In the genomic region with DNA sequence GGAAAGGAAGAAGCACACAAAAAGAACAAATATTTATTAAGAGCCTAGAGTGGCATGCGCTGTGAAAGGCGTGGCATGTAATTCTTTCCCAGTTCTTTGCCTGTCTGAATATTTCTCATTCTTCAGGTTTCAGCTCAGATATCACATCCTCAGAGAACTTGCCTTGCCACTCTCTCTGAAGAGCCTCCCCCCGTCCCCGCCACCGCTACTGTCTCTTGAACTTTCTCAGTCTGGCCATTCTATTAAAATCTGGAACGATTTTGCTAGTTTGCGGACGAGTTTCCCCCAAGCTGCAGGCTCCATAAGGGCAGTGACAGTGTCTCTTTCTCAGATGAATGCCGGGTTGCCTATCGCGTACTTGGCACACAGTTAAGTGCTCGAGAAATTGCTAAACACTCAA, we compare ENCODE assay signal across 8 cellular contexts. TPM values are rescaled to one million over a fixed set of nuclear protein-coding genes. Genes with fewer than 3 reads are reported as not detected.
DNase-seq lines count a peak whose midpoint lies in the region; ATAC-seq lines count a peak whose summit lies in the region.

No MANE protein-coding gene starts in this region.

- H3K27ac Mint-ChIP-seq in activated CD4-positive, alpha-beta T cell treated with anti-CD3 and anti-CD28 coated beads for 36 hours = peak overlapping the region; percentile 84
- no peak overlapping the region for H3K27ac Mint-ChIP-seq in activated T-helper 2 cell treated with anti-CD3 and anti-CD28 coated beads, Interferon-gamma antibody, Interleukin-2, Interleukin-4, amounts not matched to agents 10 μg/mL and 5 μg/mL and 100 μg/mL, durations not matched to agents 14 hours and 24 hours and 36 hours

- H3K4me1 Mint-ChIP-seq in activated CD4-positive, alpha-beta T cell treated with anti-CD3 and anti-CD28 coated beads for 36 hours = peaks cover 32% of the 10 kb centered on the region
- H3K4me1 Mint-ChIP-seq in activated T-helper 2 cell treated with anti-CD3 and anti-CD28 coated beads, Interferon-gamma antibody, Interleukin-2, Interleukin-4, amounts not matched to agents 10 μg/mL and 5 μg/mL and 100 μg/mL, durations not matched to agents 14 hours and 24 hours and 36 hours (ENCODE audit: low read depth) = peaks cover 24% of the 10 kb centered on the region

- peak overlapping the region; percentile 72 for H3K4me3 Mint-ChIP-seq in activated CD4-positive, alpha-beta T cell treated with anti-CD3 and anti-CD28 coated beads for 36 hours
- H3K4me3 Mint-ChIP-seq in activated T-helper 2 cell treated with anti-CD3 and anti-CD28 coated beads, Interferon-gamma antibody, Interleukin-2, Interleukin-4, amounts not matched to agents 10 μg/mL and 5 μg/mL and 100 μg/mL, durations not matched to agents 14 hours and 24 hours and 36 hours (ENCODE audit: low read depth) = peak overlapping the region; percentile 77

- POLR2A ChIA-PET in activated CD4-positive, alpha-beta T cell treated with anti-CD3 and anti-CD28 coated beads for 36 hours (lab: Charles Lee) = interaction anchor here (0.7 to 1.4 kb wide), 3 partner anchors 16 to 34 kb away, joined by 3 to 8 read pairs (median 3); no protein-coding TSS in a partner anchor

- no peaks in the 10 kb centered on the region for H3K9me3 Mint-ChIP-seq in activated CD4-positive, alpha-beta T cell treated with anti-CD3 and anti-CD28 coated beads for 36 hours (ENCODE audit: low read depth)
- no peaks in the 10 kb centered on the region for H3K9me3 Mint-ChIP-seq in activated T-helper 2 cell treated with anti-CD3 and anti-CD28 coated beads, Interferon-gamma antibody, Interleukin-2, Interleukin-4, amounts not matched to agents 10 μg/mL and 5 μg/mL and 100 μg/mL, durations not matched to agents 14 hours and 24 hours and 36 hours

- CTCF ChIA-PET in activated CD4-positive, alpha-beta T cell treated with anti-CD3 and anti-CD28 coated beads for 36 hours (lab: Charles Lee) = interaction anchor here (0.6 to 1.7 kb wide), 6 partner anchors 22 to 61 kb away, joined by 3 to 7 read pairs (median 4); no protein-coding TSS in a partner anchor

- no peaks in the 10 kb centered on the region for H3K27me3 ChIP-seq in right cardiac atrium (ENCODE audit: control insufficient read depth, insufficient read depth)

- no peak for DNase-seq in activated CD4-positive, alpha-beta T cell treated with anti-CD3 and anti-CD28 coated beads for 36 hours
- no peak for DNase-seq in activated CD4-positive, alpha-beta T cell treated with anti-CD3 and anti-CD28 coated beads, Interleukin-2, amount 50 U/mL, for 4 hours
- no peak for DNase-seq in activated T-helper 2 cell treated with anti-CD3 and anti-CD28 coated beads, Interferon-gamma antibody, Interleukin-2, Interleukin-4, amounts not matched to agents 10 μg/mL and 5 μg/mL and 100 μg/mL, durations not matched to agents 14 hours and 24 hours and 36 hours (ENCODE audit: low spot score)
- DNase-seq in right cardiac atrium = peak in 1 of 3 donors; percentile 58
- DNase-seq in skeletal muscle cell (ENCODE audit: low read depth) = no peak
- no peak for DNase-seq in NCI-H128 (lab: John Stamatoyannopoulos, UW; ENCODE audit: unreplicated experiment)
- DNase-seq in NCI-H446 (lab: John Stamatoyannopoulos, UW) = no peak
- no peak for DNase-seq in NCI-H1092 (lab: John Stamatoyannopoulos, UW)

- H3K9me3 ChIP-seq in right cardiac atrium (ENCODE audit: control insufficient read depth, low read length) = no peaks in the 10 kb centered on the region

- 3% methylated on average over 12 of the region's 12 CpGs for WGBS in right cardiac atrium

- intact Hi-C loops in activated CD4-positive, alpha-beta T cell treated with anti-CD3 and anti-CD28 coated beads for 36 hours (cut with DNase I, micrococcal nuclease) = loop anchor here (1.0 to 10.0 kb wide), 11 partner anchors 33 to 911 kb away; partner anchors contain the start of genes IKZF5 (in 2 of the 2), ACADSB (in 1 of the 2), BUB3 (in 1 of the 2) and C10orf88 (in 1 of the 2)
- intact Hi-C loops in activated T-helper 2 cell treated with anti-CD3 and anti-CD28 coated beads, Interferon-gamma antibody, Interleukin-2, Interleukin-4, amounts not matched to agents 10 μg/mL and 5 μg/mL and 100 μg/mL, durations not matched to agents 14 hours and 24 hours and 36 hours (cut with micrococcal nuclease) = loop anchor here (2.0 to 10.0 kb wide), 5 partner anchors 43 to 781 kb away; partner anchors contain the start of genes ACADSB, ATE1, BUB3 and IKZF5
- intact Hi-C loops in right cardiac atrium (cut with DNase I) = no loop called here

- peaks cover 5% of the 10 kb centered on the region for H3K27me3 Mint-ChIP-seq in activated CD4-positive, alpha-beta T cell treated with anti-CD3 and anti-CD28 coated beads for 36 hours
- H3K27me3 Mint-ChIP-seq in activated T-helper 2 cell treated with anti-CD3 and anti-CD28 coated beads, Interferon-gamma antibody, Interleukin-2, Interleukin-4, amounts not matched to agents 10 μg/mL and 5 μg/mL and 100 μg/mL, durations not matched to agents 14 hours and 24 hours and 36 hours (ENCODE audit: low read depth) = peaks cover 59% of the 10 kb centered on the region

- peak overlapping the region; percentile 78 for H3K27ac ChIP-seq in right cardiac atrium (ENCODE audit: low read length)

- H3K36me3 Mint-ChIP-seq in activated CD4-positive, alpha-beta T cell treated with anti-CD3 and anti-CD28 coated beads for 36 hours (ENCODE audit: low read depth) = no peaks in the 10 kb centered on the region
- no peaks in the 10 kb centered on the region for H3K36me3 Mint-ChIP-seq in activated T-helper 2 cell treated with anti-CD3 and anti-CD28 coated beads, Interferon-gamma antibody, Interleukin-2, Interleukin-4, amounts not matched to agents 10 μg/mL and 5 μg/mL and 100 μg/mL, durations not matched to agents 14 hours and 24 hours and 36 hours (ENCODE audit: low read depth)

- H3K4me1 ChIP-seq in right cardiac atrium (ENCODE audit: control insufficient read depth, insufficient read depth, low read length) = peaks cover 2% of the 10 kb centered on the region

- H3K4me3 ChIP-seq in right cardiac atrium (ENCODE audit: low read length) (peak overlapping the region; percentile 55), skeletal muscle cell (ENCODE audit: low read depth, low read length) (peak overlapping the region; percentile 65)

- ATAC-seq in activated CD4-positive, alpha-beta T cell treated with anti-CD3 and anti-CD28 coated beads for 36 hours = no peak
- peak; percentile 0 to 8 for ATAC-seq in right cardiac atrium

RNA-seq across cellular contexts. Expression of gene PLEKHA1, which starts 0.8 kb away (rescaled TPM):
- 10 to 100 TPM in 1 of 2 experiments, 1 to 10 TPM in 1; 7.7 to 11.7 TPM for total RNA-seq in activated CD4-positive, alpha-beta T cell treated with anti-CD3 and anti-CD28 coated beads for 36 hours
- 4.5 and 5.1 TPM in 2 replicates for total RNA-seq in activated T-helper 2 cell treated with anti-CD3 and anti-CD28 coated beads, Interferon-gamma antibody, Interleukin-2, Interleukin-4, amounts not matched to agents 10 μg/mL and 5 μg/mL and 100 μg/mL, durations not matched to agents 14 hours and 24 hours and 36 hours
- total RNA-seq in right cardiac atrium = 10 to 100 TPM; 35.8 to 42.8 (median 39.6) TPM
- 15.7 TPM for polyA plus RNA-seq in right cardiac atrium

Comparison
In these comparisons a context has a peak if more than half of its experiments do, and no peak if none do; other contexts are left out.
1. intact Hi-C loops: an anchor here in activated CD4-positive, alpha-beta T cell treated with anti-CD3 and anti-CD28 coated beads for 36 hours (1.0 to 10.0 kb wide) and activated T-helper 2 cell treated with anti-CD3 and anti-CD28 coated beads, Interferon-gamma antibody, Interleukin-2, Interleukin-4, amounts not matched to agents 10 μg/mL and 5 μg/mL and 100 μg/mL, durations not matched to agents 14 hours and 24 hours and 36 hours (2.0 to 10.0 kb wide); none called in right cardiac atrium.